1 cellular context compared by ENCODE assay signal in the genomic region with DNA sequence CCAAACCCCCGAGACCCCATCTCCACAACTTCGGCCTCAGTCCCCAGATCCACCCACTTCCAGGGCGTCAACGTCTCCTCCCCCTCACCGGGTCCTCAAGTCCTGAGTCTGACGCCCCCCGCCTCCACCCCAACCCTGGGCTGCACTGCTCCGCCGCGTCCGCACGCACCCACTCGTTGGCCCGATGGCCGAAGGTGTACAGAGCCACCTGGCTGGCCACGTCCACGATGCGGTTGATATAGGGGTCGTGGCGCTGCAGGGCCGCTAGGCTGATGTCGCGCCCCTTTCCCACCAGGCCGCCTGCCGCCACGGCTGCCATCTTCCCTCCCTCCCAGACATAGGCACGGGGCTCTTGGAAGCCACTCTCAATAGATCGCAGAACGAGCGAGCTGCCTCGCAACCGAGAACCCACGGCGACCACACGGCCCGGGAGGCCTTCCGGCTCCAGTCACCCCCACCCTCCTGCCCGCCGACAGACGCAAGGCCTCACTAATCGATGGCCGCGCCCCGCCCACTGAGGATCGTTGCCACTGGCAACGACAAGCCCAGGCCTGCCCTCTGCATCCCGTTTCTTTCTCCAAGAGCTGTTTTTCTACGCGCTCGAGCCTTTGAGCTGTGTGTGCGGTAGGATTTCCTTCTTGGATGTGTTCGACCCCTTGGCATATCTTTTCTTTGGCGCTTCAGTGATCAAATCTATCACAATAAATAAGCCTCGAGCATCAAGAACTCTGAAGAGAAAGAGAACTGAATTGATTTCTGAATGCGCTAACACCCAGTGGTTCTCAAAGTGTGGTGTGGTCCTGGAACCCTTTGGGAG.
TF ChIP-seq lines count a peak whose summit lies in the region.

Gene DCP1B (minus strand): TSS at position 345 of the 817 bp plus-strand sequence. CDS start 26 bp downstream, at position 319.

TF ChIP-seq in GM23338, 12 proteins besides CTCF, POLR2A, EP300 and RAD21 (continued from another document):
- TF ChIP-seq, protein P1, sequence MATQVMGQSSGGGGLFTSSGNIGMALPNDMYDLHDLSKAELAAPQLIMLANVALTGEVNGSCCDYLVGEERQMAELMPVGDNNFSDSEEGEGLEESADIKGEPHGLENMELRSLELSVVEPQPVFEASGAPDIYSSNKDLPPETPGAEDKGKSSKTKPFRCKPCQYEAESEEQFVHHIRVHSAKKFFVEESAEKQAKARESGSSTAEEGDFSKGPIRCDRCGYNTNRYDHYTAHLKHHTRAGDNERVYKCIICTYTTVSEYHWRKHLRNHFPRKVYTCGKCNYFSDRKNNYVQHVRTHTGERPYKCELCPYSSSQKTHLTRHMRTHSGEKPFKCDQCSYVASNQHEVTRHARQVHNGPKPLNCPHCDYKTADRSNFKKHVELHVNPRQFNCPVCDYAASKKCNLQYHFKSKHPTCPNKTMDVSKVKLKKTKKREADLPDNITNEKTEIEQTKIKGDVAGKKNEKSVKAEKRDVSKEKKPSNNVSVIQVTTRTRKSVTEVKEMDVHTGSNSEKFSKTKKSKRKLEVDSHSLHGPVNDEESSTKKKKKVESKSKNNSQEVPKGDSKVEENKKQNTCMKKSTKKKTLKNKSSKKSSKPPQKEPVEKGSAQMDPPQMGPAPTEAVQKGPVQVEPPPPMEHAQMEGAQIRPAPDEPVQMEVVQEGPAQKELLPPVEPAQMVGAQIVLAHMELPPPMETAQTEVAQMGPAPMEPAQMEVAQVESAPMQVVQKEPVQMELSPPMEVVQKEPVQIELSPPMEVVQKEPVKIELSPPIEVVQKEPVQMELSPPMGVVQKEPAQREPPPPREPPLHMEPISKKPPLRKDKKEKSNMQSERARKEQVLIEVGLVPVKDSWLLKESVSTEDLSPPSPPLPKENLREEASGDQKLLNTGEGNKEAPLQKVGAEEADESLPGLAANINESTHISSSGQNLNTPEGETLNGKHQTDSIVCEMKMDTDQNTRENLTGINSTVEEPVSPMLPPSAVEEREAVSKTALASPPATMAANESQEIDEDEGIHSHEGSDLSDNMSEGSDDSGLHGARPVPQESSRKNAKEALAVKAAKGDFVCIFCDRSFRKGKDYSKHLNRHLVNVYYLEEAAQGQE (IDR thresholded peaks at IDR 0.05; ENCODE audit: unreplicated experiment): no peak
- TF ChIP-seq EZH2phosphoT487 (IDR thresholded peaks at IDR 0.05; ENCODE audit: unreplicated experiment) (no peak), NANOG (IDR thresholded peaks at IDR 0.05; ENCODE audit: borderline replicate concordance) (no peak), JUNB (IDR thresholded peaks at IDR 0.05; ENCODE audit: unreplicated experiment) (no peak), ZNF462 (CRISPR knock-in tag; IDR thresholded peaks at IDR 0.05) (no peak)
